8 cellular contexts compared by ENCODE assay signal in genomic region chr2:54572262-54572635, GRCh38.
DNase-seq lines count a peak whose midpoint lies in the region; ATAC-seq and TF ChIP-seq lines count a peak whose summit lies in the region.

No MANE protein-coding gene starts in this region.

- no peak for TF ChIP-seq POLR2A in breast epithelium (IDR thresholded peaks at IDR 0.05)

- no peak overlapping the region for H2AFZ ChIP-seq in mesenchymal stem cell (ENCODE audit: low read depth, low read length)

- no peak overlapping the region for H3K14ac ChIP-seq in mesenchymal stem cell (ENCODE audit: low read length in 2 of 2)

- peak; percentile 66 for DNase-seq in NCI-H345 (lab: John Stamatoyannopoulos, UW)
- DNase-seq in breast epithelium (ENCODE audit: low spot score in 2 of 2): no peak
- DNase-seq in mesenchymal stem cell: peak; percentile 92
- DNase-seq in RKO (ENCODE audit: low spot score): no peak
- DNase-seq in activated gamma-delta T cell (lab: John Stamatoyannopoulos, UW): no peak
- DNase-seq in NCI-H1436 (lab: John Stamatoyannopoulos, UW): no peak
- DNase-seq in SK-N-DZ (ENCODE audit: low spot score): no peak

- H3K4me2 ChIP-seq in mesenchymal stem cell (ENCODE audit: low read length, poor library complexity, severe bottlenecking): no peak overlapping the region

- H2AK5ac ChIP-seq in mesenchymal stem cell (ENCODE audit: low read length, severe bottlenecking): peak overlapping the region; percentile 66

- H3K4me3 ChIP-seq in breast epithelium: peak overlapping the region in 1 of 3 donors; percentile 18
- peak overlapping the region in 1 of 2 experiments; percentile 19 for H3K4me3 ChIP-seq in mesenchymal stem cell (ENCODE audit: insufficient read depth in 1 of 2, low read depth in 1 of 2, low read length in 2 of 2)

- H2BK120ac ChIP-seq in mesenchymal stem cell (ENCODE audit: low read depth, low read length): peak overlapping the region; percentile 77

- H2BK15ac ChIP-seq in mesenchymal stem cell (ENCODE audit: low read depth, poor library complexity, severe bottlenecking): no peak overlapping the region

- H4K91ac ChIP-seq in mesenchymal stem cell (ENCODE audit: low read length): no peak overlapping the region

- no peak overlapping the region for H2BK5ac ChIP-seq in mesenchymal stem cell (ENCODE audit: low read depth, low read length, poor library complexity, severe bottlenecking)

- no peak for TF ChIP-seq CTCF in breast epithelium (IDR thresholded peaks at IDR 0.05)

- WGBS in mesenchymal stem cell: 0% methylated on average over 4 of the region's 4 CpGs

- H3K27ac ChIP-seq in breast epithelium (peak overlapping the region; percentile 78 to 88), mesenchymal stem cell (ENCODE audit: low read length, poor library complexity, severe bottlenecking) (peak overlapping the region; percentile 100)

- H3K23ac ChIP-seq in mesenchymal stem cell (ENCODE audit: low read length in 2 of 2): no peak overlapping the region

- H3K4ac ChIP-seq in mesenchymal stem cell (ENCODE audit: low read depth in 1 of 2, low read length in 2 of 2): no peak overlapping the region

- intact Hi-C loops in breast epithelium (cut with DNase I; ENCODE audit: low total_unique reads): no loop called here

- H3K36me3 ChIP-seq in breast epithelium (no peaks in the 10 kb centered on the region), mesenchymal stem cell (ENCODE audit: control insufficient read depth in 1 of 2, insufficient read depth in 2 of 2, low read depth in 1 of 2, low read length in 2 of 2) (peaks cover 0 to 8% of the 10 kb centered on the region in 2 experiments)

- H3K9me3 ChIP-seq in breast epithelium: no peaks in the 10 kb centered on the region
- no peaks in the 10 kb centered on the region for H3K9me3 ChIP-seq in mesenchymal stem cell (ENCODE audit: control insufficient read depth, low read length)

- H3K79me1 ChIP-seq in mesenchymal stem cell (replicated peaks; ENCODE audit: low read length, poor library complexity, severe bottlenecking): no peaks in the 10 kb centered on the region

- peak; percentile 17 for ATAC-seq in GM18520 (IDR thresholded peaks at IDR 0.05; ENCODE audit: unreplicated experiment)

- H3K18ac ChIP-seq in mesenchymal stem cell (ENCODE audit: low read depth in 1 of 2, low read length in 2 of 2): peak overlapping the region in 1 of 2 experiments; percentile 95

- H3K27me3 ChIP-seq in breast epithelium: no peaks in the 10 kb centered on the region
- no peaks in the 10 kb centered on the region for H3K27me3 ChIP-seq in mesenchymal stem cell (ENCODE audit: control insufficient read depth in 1 of 2, insufficient read depth in 1 of 2, low read length in 2 of 2)

- H3K4me1 ChIP-seq in breast epithelium: peaks cover 15 to 22% of the 10 kb centered on the region in 2 donors
- peaks cover 29% of the 10 kb centered on the region for H3K4me1 ChIP-seq in mesenchymal stem cell (ENCODE audit: control insufficient read depth, insufficient read depth, low read depth, low read length)

- H3K9ac ChIP-seq in mesenchymal stem cell (ENCODE audit: low read length): peak overlapping the region; percentile 60

- no peak overlapping the region for H4K8ac ChIP-seq in mesenchymal stem cell (ENCODE audit: low read length)

- H2BK12ac ChIP-seq in mesenchymal stem cell (ENCODE audit: low read length in 2 of 2): no peak overlapping the region

Comparison
In these comparisons a context has a peak if more than half of its experiments do, and no peak if none do; other contexts are left out.
1. DNase-seq: peak in NCI-H345 (single experiment) and mesenchymal stem cell (single experiment); none in breast epithelium (0 of 2), RKO (single experiment), activated gamma-delta T cell (single experiment), NCI-H1436 (single experiment) and SK-N-DZ (single experiment).